ENCODE assay signal across 9 cellular contexts in the genomic region with DNA sequence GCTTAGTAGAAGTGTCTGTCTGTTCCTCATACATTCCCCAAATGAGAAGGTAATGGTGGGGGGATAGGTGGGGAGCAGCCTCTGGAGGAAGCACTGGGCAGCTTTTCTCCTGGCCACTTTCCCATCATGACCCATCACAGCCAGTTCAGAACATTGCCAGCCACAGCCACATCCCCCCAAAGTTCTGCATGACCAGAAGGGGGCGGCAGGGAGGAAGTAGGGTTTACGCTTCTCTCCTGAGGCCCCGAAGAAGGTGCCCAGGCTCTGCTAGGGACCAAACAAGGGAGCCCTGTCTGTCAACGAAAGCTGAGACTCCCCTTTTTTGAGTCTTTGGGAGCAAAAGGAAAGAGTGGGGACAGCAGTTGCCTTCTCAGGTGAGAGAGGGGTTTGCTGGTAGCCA. TPM values are rescaled to one million over a fixed set of nuclear protein-coding genes. Genes with fewer than 3 reads are reported as not detected.
DNase-seq lines count a peak whose midpoint lies in the region; ATAC-seq and TF ChIP-seq lines count a peak whose summit lies in the region.
"Had no signal": no experiment of that assay in that cellular context is flagged by ENCODE, and none has a peak within 500 bp of the region (broad histone marks: within the 10 kb centered on the region; RNA-seq: fewer than 3 reads in every experiment).

No MANE protein-coding gene starts in this region.

- H3K4me1 ChIP-seq in A673 (ENCODE audit: insufficient read depth, low read length, poor library complexity, severe bottlenecking) = peaks cover 12% of the 10 kb centered on the region
- H3K4me1 ChIP-seq in gastroesophageal sphincter = peaks cover 10 to 88% (median 54%) of the 10 kb centered on the region in 3 donors
- H3K4me1 ChIP-seq in CD8-positive, alpha-beta memory T cell (ENCODE audit: insufficient read depth, low read length) = peaks cover 15% of the 10 kb centered on the region

- H3K4me3 Mint-ChIP-seq in CD14-positive monocyte = no peak overlapping the region
- no peak overlapping the region for H3K4me3 Mint-ChIP-seq in CD8-positive, alpha-beta memory T cell

- H3K27me3 ChIP-seq in A673 (replicated peaks; ENCODE audit: insufficient read depth, low read depth, low read length, poor library complexity) = no peaks in the 10 kb centered on the region
- no peaks in the 10 kb centered on the region for H3K27me3 ChIP-seq in gastroesophageal sphincter
- peaks cover 7% of the 10 kb centered on the region for H3K27me3 ChIP-seq in CD8-positive, alpha-beta memory T cell (ENCODE audit: insufficient read depth, low read length, poor library complexity, severe bottlenecking)

- BruUV-seq in A673 (replicated peaks; lab: Mats Ljungman, UMichigan) = no TSS peak

- no peak for TF ChIP-seq EP300 in gastroesophageal sphincter (IDR thresholded peaks at IDR 0.05)

- H3K4me1 Mint-ChIP-seq in CD14-positive monocyte = peaks cover 25% of the 10 kb centered on the region
- H3K4me1 Mint-ChIP-seq in CD8-positive, alpha-beta memory T cell = peaks cover 9 to 18% (median 17%) of the 10 kb centered on the region in 3 donors

- no peak for TF ChIP-seq POLR2A in gastroesophageal sphincter (IDR thresholded peaks at IDR 0.05)

- POLR2A ChIA-PET in A673 (lab: Charles Lee; ENCODE audit: low non-redundant PET) = no interaction called here
- POLR2A ChIA-PET in CD8-positive, alpha-beta memory T cell (lab: Charles Lee) = no interaction called here

- no peak overlapping the region for H3K4me3 ChIP-seq in A673 (ENCODE audit: low read depth, low read length, poor library complexity, severe bottlenecking)
- H3K4me3 ChIP-seq in gastroesophageal sphincter = no peak overlapping the region
- H3K4me3 ChIP-seq in CD8-positive, alpha-beta memory T cell (ENCODE audit: low read length) = no peak overlapping the region

- 14 to 60% methylated on average over 1 of the region's 4 CpGs for WGBS in gastroesophageal sphincter (ENCODE audit: low coverage in 1 of 2), 2 donors

- no peak overlapping the region for H3K27ac Mint-ChIP-seq in CD14-positive monocyte
- no peak overlapping the region for H3K27ac Mint-ChIP-seq in CD8-positive, alpha-beta memory T cell

- H3K36me3 Mint-ChIP-seq in CD14-positive monocyte = peaks cover 0 to 1% of the 10 kb centered on the region in 2 donors
- H3K36me3 Mint-ChIP-seq in CD8-positive, alpha-beta memory T cell = no peaks in the 10 kb centered on the region

- H3K27me3 Mint-ChIP-seq in CD14-positive monocyte (ENCODE audit: low read depth in 3 of 3) = peaks cover 45 to 50% (median 47%) of the 10 kb centered on the region in 3 donors
- peaks cover 35 to 77% of the 10 kb centered on the region in 2 donors for H3K27me3 Mint-ChIP-seq in CD8-positive, alpha-beta memory T cell

- CTCF ChIA-PET in A673 (lab: Charles Lee) = interaction anchor here (0.7 to 1.5 kb wide), 3 partner anchors 8 to 823 kb away, joined by 3 to 5 read pairs (median 3); partner anchors contain the start of gene IGFBP5
- CTCF ChIA-PET in CD8-positive, alpha-beta memory T cell (lab: Charles Lee) = interaction anchor here (0.9 kb wide), 1 partner anchor 1025 kb away, joined by 3 read pairs; no protein-coding TSS in a partner anchor

- intact Hi-C loops in A673 (cut with micrococcal nuclease; ENCODE audit: unreplicated experiment) = no loop called here
- intact Hi-C loops in CD14-positive monocyte (cut with micrococcal nuclease) = loop anchor here in 1 of 2 donors (10.0 kb wide), 1 partner anchor 477 kb away; no protein-coding TSS in a partner anchor

- no peaks in the 10 kb centered on the region for H3K36me3 ChIP-seq in A673 (ENCODE audit: insufficient read depth, low read length, poor library complexity, severe bottlenecking)
- peaks cover 0 to 35% of the 10 kb centered on the region in 2 donors for H3K36me3 ChIP-seq in gastroesophageal sphincter
- no peaks in the 10 kb centered on the region for H3K36me3 ChIP-seq in CD8-positive, alpha-beta memory T cell (ENCODE audit: insufficient read depth, low read length)

- DNase-seq in A673 (ENCODE audit: low spot score) (no peak), GM10266 (ENCODE audit: extremely low spot score) (peak; percentile 48), UCSD-AML1 (lab: John Stamatoyannopoulos, UW; ENCODE audit: unreplicated experiment) (peak; percentile 42), NCI-H774 (lab: John Stamatoyannopoulos, UW) (no peak), CD14-positive monocyte (ENCODE audit: low spot score) (no peak)
- DNase-seq in CD8-positive, alpha-beta memory T cell = no peak
- DNase-seq: OCI-M1 had no signal

- ATAC-seq in gastroesophageal sphincter = no peak
- no peak for ATAC-seq in activated CD4-positive, CD25-positive, alpha-beta regulatory T cell treated with anti-CD3 and anti-CD28 coated beads, Interleukin-2, amount 50 U/mL, for 24 hours

- TF ChIP-seq CTCF in A673 (conservative IDR thresholded peaks at IDR 0.05; ENCODE audit: low read depth, low read length) = peak; percentile 65
- peak; percentile 32 for TF ChIP-seq CTCF in GM10266 (IDR thresholded peaks at IDR 0.05; ENCODE audit: control insufficient read depth, insufficient read depth, low read depth, missing control alignments)
- peak in 3 of 4 experiments; percentile 7 to 40 (median 24) for TF ChIP-seq CTCF in gastroesophageal sphincter (IDR thresholded peaks at IDR 0.05)
- no peak for TF ChIP-seq CTCF in CD14-positive monocyte (IDR thresholded peaks at IDR 0.05)

- peaks cover 0 to 7% (median 1%) of the 10 kb centered on the region in 7 donors for H3K9me3 Mint-ChIP-seq in CD14-positive monocyte
- H3K9me3 Mint-ChIP-seq in CD8-positive, alpha-beta memory T cell = no peaks in the 10 kb centered on the region

- H3K27ac ChIP-seq in A673 (ENCODE audit: low read depth, low read length, poor library complexity, severe bottlenecking) (no peak overlapping the region), gastroesophageal sphincter (peak overlapping the region in 3 of 4 donors; percentile 64 to 93 (median 92))
- no peak overlapping the region for H3K27ac ChIP-seq in CD8-positive, alpha-beta memory T cell (ENCODE audit: low read depth, low read length)

- no peaks in the 10 kb centered on the region for H3K9me3 ChIP-seq in A673 (ENCODE audit: low read depth, low read length, poor library complexity, severe bottlenecking)
- no peaks in the 10 kb centered on the region for H3K9me3 ChIP-seq in gastroesophageal sphincter
- H3K9me3 ChIP-seq in CD8-positive, alpha-beta memory T cell (ENCODE audit: low read length) = no peaks in the 10 kb centered on the region

RNA-seq across cellular contexts. Expression of gene IGFBP5, which starts 7.7 kb away (rescaled TPM):
- total RNA-seq in A673 (2021) (5.4 and 7.1 TPM in 2 replicates), gastroesophageal sphincter (1,000 to 10,000 TPM in 1 of 4 donors, 100 to 1,000 TPM in 3; 313 to 1,402 (median 682) TPM)
- not detected for polyA plus RNA-seq in CD14-positive monocyte
- total RNA-seq in CD8-positive, alpha-beta memory T cell = not detected
- not detected for polyA plus RNA-seq in CD8-positive, alpha-beta memory T cell

RNA-seq across cellular contexts. Expression of gene IGFBP2, which starts 54.4 kb away (rescaled TPM):
- total RNA-seq in A673 (2021) = 614 and 767 TPM in 2 replicates
- 100 to 1,000 TPM; 137 to 449 (median 301) TPM for total RNA-seq in gastroesophageal sphincter
- polyA plus RNA-seq in CD14-positive monocyte = not detected
- total RNA-seq in CD8-positive, alpha-beta memory T cell = 1 to 10 TPM in 1 of 2 experiments, under 1 TPM in 1; 0.84 to 1.1 TPM
- 1.2 TPM for polyA plus RNA-seq in CD8-positive, alpha-beta memory T cell

Comparison
In these comparisons a context has a peak if more than half of its experiments do, and no peak if none do; other contexts are left out.
1. DNase-seq: peak in GM10266 (single experiment) and UCSD-AML1 (single experiment); none in A673 (single experiment), NCI-H774 (single experiment), CD14-positive monocyte (single experiment) and CD8-positive, alpha-beta memory T cell (0 of 5).
2. H3K27ac ChIP-seq: peak in gastroesophageal sphincter (3 of 4); none in A673 (single experiment) and CD8-positive, alpha-beta memory T cell (single experiment).
3. RNA of gene IGFBP5, which starts 7.7 kb away (total RNA-seq): 313 to 1,402 TPM in gastroesophageal sphincter; 5.4 to 7.1 TPM in A673 and not detected in CD8-positive, alpha-beta memory T cell; every median in the first group is over 10 times any median in the second.
4. RNA of gene IGFBP2, which starts 54.4 kb away (total RNA-seq): 614 to 767 TPM in A673 and 137 to 449 TPM in gastroesophageal sphincter; 0.84 to 1.1 TPM in CD8-positive, alpha-beta memory T cell; every median in the first group is over 10 times any median in the second.